Comparison of ENCODE assay signal across 18 cellular contexts in the genomic region with DNA sequence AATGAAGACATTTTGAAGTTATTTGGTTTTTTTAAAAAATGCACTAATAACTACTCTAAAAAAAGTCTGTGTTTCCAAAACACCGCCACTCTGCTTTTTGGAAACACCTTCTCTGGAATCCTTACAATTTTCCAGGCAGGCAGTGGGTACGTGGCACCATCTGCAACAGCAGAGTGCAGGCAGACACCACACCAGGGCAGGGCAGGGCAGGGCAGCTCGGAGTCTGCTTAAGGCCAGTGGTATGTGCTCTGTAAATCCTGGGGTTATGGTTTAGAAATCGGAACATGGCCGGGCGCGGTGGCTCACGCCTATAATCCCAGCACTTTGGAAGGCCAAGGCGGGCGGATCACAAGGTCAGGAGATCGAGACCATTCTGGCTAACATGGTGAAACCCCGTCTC.
"Had no signal": no experiment of that assay in that cellular context is flagged by ENCODE, and none has a peak within 500 bp of the region (broad histone marks: within the 10 kb centered on the region; RNA-seq: fewer than 3 reads in every experiment).

No MANE protein-coding gene starts in this region.

- DNase-seq: activated CD4-positive, alpha-beta T cell treated with anti-CD3 and anti-CD28 coated beads for 1 hour; activated gamma-delta T cell; cerebellar nuclear complex; effector CD4-positive, alpha-beta T cell; hippocampal formation; islet precursor cell; midbrain; naive B cell; pancreas; stimulated activated CD8-positive, alpha-beta memory T cell treated with anti-CD3 and anti-CD28 coated beads, Interleukin-4, amount 100 ng/mL, for 48 hours; stimulated activated naive CD4-positive, alpha-beta T cell; SW 1271; T-helper 2 cell had no signal

- H3K4me3 ChIP-seq: lung, pancreas had no signal

- H3K27me3 ChIP-seq: neutrophil, pancreas had no signal

- H3K9me3 ChIP-seq: neutrophil, pancreas had no signal

- ATAC-seq: esophagus mucosa, left lobe of liver, pancreas had no signal

- H3K27ac ChIP-seq: neutrophil, pancreas, VCaP had no signal
